Comparison of ENCODE assay signal across 8 cellular contexts in genomic region chr14:99393059-99393655, GRCh38.
DNase-seq lines count a peak whose midpoint lies in the region; ATAC-seq and TF ChIP-seq lines count a peak whose summit lies in the region.

No MANE protein-coding gene starts in this region.

- H3K4me1 Mint-ChIP-seq in endodermal cell (peaks cover 15% of the 10 kb centered on the region), osteocyte (ENCODE audit: unreplicated experiment) (no peaks in the 10 kb centered on the region)

- H3K36me3 ChIP-seq in BE2C (peaks cover 7% of the 10 kb centered on the region; the same call in 1 of the 2 replicates), endodermal cell (ENCODE audit: control insufficient read depth, insufficient read depth, low read length) (peaks cover 23% of the 10 kb centered on the region)

- WGBS in endodermal cell (ENCODE audit: insufficient coverage in 1 of 2, insufficient read length in 1 of 2), 2 experiments, result 76 to 86% methylated on average over 8 to 12 of the region's 12 CpGs

- H3K9me3 Mint-ChIP-seq in endodermal cell (no peaks in the 10 kb centered on the region), osteocyte (ENCODE audit: unreplicated experiment) (no peaks in the 10 kb centered on the region)

- H3K27me3 Mint-ChIP-seq in endodermal cell (ENCODE audit: insufficient read depth), result no peaks in the 10 kb centered on the region
- H3K27me3 Mint-ChIP-seq in osteocyte (ENCODE audit: unreplicated experiment), result no peaks in the 10 kb centered on the region

- H3K9me3 ChIP-seq in BE2C (no peaks in the 10 kb centered on the region), endodermal cell (ENCODE audit: control insufficient read depth, low read length) (no peaks in the 10 kb centered on the region)

- no peak overlapping the region for H3K4me3 ChIP-seq in BE2C (ENCODE audit: low read depth, low read length)
- no peak overlapping the region for H3K4me3 ChIP-seq in WI38 (ENCODE audit: low read depth, low read length)
- H3K4me3 ChIP-seq in endodermal cell (ENCODE audit: low read length), result no peak overlapping the region

- TF ChIP-seq CTCF in BE2C (IDR thresholded peaks at IDR 0.05; ENCODE audit: low read depth, low read length) (peak; percentile 97), WI38 (IDR thresholded peaks at IDR 0.05; ENCODE audit: low read depth, low read length) (peak; percentile 87), endodermal cell (conservative IDR thresholded peaks at IDR 0.05) (peak; percentile 95), osteocyte (IDR thresholded peaks at IDR 0.05) (peak; percentile 71)

- H3K36me3 Mint-ChIP-seq in endodermal cell (ENCODE audit: low read depth), result peaks cover 20% of the 10 kb centered on the region
- H3K36me3 Mint-ChIP-seq in osteocyte (ENCODE audit: unreplicated experiment), result peaks cover 6% of the 10 kb centered on the region

- H3K27me3 ChIP-seq in BE2C, result no peaks in the 10 kb centered on the region
- H3K27me3 ChIP-seq in endodermal cell (ENCODE audit: control insufficient read depth, insufficient read depth, low read length, poor library complexity, severe bottlenecking), result no peaks in the 10 kb centered on the region

- DNase-seq in BE2C (peak; percentile 60), HT-29 (ENCODE audit: low spot score) (peak; percentile 50), endodermal cell (peak; percentile 86), osteocyte (ENCODE audit: extremely low spot score, unreplicated experiment) (no peak)

- H3K9ac ChIP-seq in endodermal cell (ENCODE audit: extremely low read depth, low read length, poor library complexity, severe bottlenecking), result no peak overlapping the region

- no peaks in the 10 kb centered on the region for H3K4me1 ChIP-seq in BE2C
- no peaks in the 10 kb centered on the region for H3K4me1 ChIP-seq in endodermal cell (ENCODE audit: control insufficient read depth, insufficient read depth, low read length)

- no peak overlapping the region for H3K27ac ChIP-seq in endodermal cell (ENCODE audit: low read depth, low read length)

- ATAC-seq in GM18511 (IDR thresholded peaks at IDR 0.05; ENCODE audit: unreplicated experiment) (peak; percentile 61), HG02588 (IDR thresholded peaks at IDR 0.05; ENCODE audit: unreplicated experiment) (no peak), HG03045 (IDR thresholded peaks at IDR 0.05; ENCODE audit: unreplicated experiment) (no peak)

- no peak overlapping the region for H3K27ac Mint-ChIP-seq in endodermal cell
- H3K27ac Mint-ChIP-seq in osteocyte (ENCODE audit: unreplicated experiment), result no peak overlapping the region

- H3K4me3 Mint-ChIP-seq in endodermal cell (no peak overlapping the region), osteocyte (ENCODE audit: unreplicated experiment) (no peak overlapping the region)
